1 cellular context compared by ENCODE assay signal in the genomic region with DNA sequence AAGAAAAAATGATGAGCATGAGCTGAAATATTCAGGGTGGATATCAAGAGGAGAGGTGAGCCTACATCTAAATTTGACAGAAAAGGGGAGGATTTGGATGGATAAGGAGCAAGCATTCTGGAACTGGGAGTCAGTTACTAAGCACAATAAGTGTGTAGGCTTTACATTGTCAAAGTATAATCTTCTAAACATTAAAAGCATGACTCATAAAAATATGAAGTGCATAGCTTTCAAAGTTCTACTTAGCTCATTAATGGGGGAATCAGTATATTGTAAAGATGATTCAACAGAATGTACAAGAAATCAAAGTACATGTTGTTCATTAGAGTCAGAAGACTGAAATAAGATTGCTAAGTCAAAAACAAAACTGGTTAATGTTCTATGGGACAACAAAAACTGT.
TF ChIP-seq lines count a peak whose summit lies in the region.

No MANE protein-coding gene starts in this region.

TF ChIP-seq in SK-N-SH treated with all-trans-retinoic acid at 6 μM for 48 hours, 23 proteins besides CTCF, POLR2A, EP300 and RAD21 (continued from another document):
- TF ChIP-seq, protein P1, sequence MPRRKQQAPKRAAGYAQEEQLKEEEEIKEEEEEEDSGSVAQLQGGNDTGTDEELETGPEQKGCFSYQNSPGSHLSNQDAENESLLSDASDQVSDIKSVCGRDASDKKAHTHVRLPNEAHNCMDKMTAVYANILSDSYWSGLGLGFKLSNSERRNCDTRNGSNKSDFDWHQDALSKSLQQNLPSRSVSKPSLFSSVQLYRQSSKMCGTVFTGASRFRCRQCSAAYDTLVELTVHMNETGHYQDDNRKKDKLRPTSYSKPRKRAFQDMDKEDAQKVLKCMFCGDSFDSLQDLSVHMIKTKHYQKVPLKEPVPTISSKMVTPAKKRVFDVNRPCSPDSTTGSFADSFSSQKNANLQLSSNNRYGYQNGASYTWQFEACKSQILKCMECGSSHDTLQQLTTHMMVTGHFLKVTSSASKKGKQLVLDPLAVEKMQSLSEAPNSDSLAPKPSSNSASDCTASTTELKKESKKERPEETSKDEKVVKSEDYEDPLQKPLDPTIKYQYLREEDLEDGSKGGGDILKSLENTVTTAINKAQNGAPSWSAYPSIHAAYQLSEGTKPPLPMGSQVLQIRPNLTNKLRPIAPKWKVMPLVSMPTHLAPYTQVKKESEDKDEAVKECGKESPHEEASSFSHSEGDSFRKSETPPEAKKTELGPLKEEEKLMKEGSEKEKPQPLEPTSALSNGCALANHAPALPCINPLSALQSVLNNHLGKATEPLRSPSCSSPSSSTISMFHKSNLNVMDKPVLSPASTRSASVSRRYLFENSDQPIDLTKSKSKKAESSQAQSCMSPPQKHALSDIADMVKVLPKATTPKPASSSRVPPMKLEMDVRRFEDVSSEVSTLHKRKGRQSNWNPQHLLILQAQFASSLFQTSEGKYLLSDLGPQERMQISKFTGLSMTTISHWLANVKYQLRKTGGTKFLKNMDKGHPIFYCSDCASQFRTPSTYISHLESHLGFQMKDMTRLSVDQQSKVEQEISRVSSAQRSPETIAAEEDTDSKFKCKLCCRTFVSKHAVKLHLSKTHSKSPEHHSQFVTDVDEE (CRISPR knock-in tag; IDR thresholded peaks at IDR 0.05): no peak
- TF ChIP-seq ZC3H10 (CRISPR knock-in tag; IDR thresholded peaks at IDR 0.05) (no peak), OSR1 (CRISPR knock-in tag; IDR thresholded peaks at IDR 0.05) (no peak), CSDC2 (CRISPR knock-in tag; IDR thresholded peaks at IDR 0.05) (no peak), ESRRG (CRISPR knock-in tag; IDR thresholded peaks at IDR 0.05) (no peak), TOX (CRISPR knock-in tag; IDR thresholded peaks at IDR 0.05; ENCODE audit: borderline replicate concordance) (no peak), ZFP30 (CRISPR knock-in tag; IDR thresholded peaks at IDR 0.05) (no peak), ZNF565 (CRISPR knock-in tag; conservative IDR thresholded peaks at IDR 0.05; ENCODE audit: low read depth) (no peak), BACH2 (CRISPR knock-in tag; IDR thresholded peaks at IDR 0.05; ENCODE audit: borderline replicate concordance) (no peak)
- TF ChIP-seq, protein P2, sequence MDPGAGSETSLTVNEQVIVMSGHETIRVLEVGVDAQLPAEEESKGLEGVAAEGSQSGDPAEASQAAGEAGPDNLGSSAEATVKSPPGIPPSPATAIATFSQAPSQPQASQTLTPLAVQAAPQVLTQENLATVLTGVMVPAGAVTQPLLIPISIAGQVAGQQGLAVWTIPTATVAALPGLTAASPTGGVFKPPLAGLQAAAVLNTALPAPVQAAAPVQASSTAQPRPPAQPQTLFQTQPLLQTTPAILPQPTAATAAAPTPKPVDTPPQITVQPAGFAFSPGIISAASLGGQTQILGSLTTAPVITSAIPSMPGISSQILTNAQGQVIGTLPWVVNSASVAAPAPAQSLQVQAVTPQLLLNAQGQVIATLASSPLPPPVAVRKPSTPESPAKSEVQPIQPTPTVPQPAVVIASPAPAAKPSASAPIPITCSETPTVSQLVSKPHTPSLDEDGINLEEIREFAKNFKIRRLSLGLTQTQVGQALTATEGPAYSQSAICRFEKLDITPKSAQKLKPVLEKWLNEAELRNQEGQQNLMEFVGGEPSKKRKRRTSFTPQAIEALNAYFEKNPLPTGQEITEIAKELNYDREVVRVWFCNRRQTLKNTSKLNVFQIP (CRISPR knock-in tag; IDR thresholded peaks at IDR 0.05; ENCODE audit: borderline replicate concordance, low read depth): no peak
- TF ChIP-seq, protein P3, sequence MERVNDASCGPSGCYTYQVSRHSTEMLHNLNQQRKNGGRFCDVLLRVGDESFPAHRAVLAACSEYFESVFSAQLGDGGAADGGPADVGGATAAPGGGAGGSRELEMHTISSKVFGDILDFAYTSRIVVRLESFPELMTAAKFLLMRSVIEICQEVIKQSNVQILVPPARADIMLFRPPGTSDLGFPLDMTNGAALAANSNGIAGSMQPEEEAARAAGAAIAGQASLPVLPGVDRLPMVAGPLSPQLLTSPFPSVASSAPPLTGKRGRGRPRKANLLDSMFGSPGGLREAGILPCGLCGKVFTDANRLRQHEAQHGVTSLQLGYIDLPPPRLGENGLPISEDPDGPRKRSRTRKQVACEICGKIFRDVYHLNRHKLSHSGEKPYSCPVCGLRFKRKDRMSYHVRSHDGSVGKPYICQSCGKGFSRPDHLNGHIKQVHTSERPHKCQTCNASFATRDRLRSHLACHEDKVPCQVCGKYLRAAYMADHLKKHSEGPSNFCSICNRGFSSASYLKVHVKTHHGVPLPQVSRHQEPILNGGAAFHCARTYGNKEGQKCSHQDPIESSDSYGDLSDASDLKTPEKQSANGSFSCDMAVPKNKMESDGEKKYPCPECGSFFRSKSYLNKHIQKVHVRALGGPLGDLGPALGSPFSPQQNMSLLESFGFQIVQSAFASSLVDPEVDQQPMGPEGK (CRISPR knock-in tag; IDR thresholded peaks at IDR 0.05; ENCODE audit: borderline replicate concordance): no peak
- TF ChIP-seq, protein P4, sequence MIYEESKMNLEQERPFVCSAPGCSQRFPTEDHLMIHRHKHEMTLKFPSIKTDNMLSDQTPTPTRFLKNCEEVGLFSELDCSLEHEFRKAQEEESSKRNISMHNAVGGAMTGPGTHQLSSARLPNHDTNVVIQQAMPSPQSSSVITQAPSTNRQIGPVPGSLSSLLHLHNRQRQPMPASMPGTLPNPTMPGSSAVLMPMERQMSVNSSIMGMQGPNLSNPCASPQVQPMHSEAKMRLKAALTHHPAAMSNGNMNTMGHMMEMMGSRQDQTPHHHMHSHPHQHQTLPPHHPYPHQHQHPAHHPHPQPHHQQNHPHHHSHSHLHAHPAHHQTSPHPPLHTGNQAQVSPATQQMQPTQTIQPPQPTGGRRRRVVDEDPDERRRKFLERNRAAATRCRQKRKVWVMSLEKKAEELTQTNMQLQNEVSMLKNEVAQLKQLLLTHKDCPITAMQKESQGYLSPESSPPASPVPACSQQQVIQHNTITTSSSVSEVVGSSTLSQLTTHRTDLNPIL (CRISPR knock-in tag; IDR thresholded peaks at IDR 0.05; ENCODE audit: low read depth): no peak
TF ChIP-seq in SK-N-SH treated with all-trans-retinoic acid at 6 μM for 48 hours: peak in this region for 0.
